In genomic region chrX:141642979-141643378, GRCh38 we compare ENCODE assay signal across 16 cellular contexts. TPM values are rescaled to one million over a fixed set of nuclear protein-coding genes. Genes with fewer than 3 reads are reported as not detected.
A peak's percentile ranks its signal among the peaks of the same experiment; 100 is the strongest.
DNase-seq lines count a peak whose midpoint lies in the region; ATAC-seq and TF ChIP-seq lines count a peak whose summit lies in the region.
"Had no signal": no experiment of that assay in that cellular context is flagged by ENCODE, and none has a peak within 500 bp of the region (broad histone marks: within the 10 kb centered on the region; RNA-seq: fewer than 3 reads in every experiment).

No MANE protein-coding gene starts in this region.

- H3K9me3 ChIP-seq in A673 (ENCODE audit: low read depth, low read length, poor library complexity, severe bottlenecking) (peaks cover 6% of the 10 kb centered on the region), SK-N-SH (no peaks in the 10 kb centered on the region), H9 (ENCODE audit: control insufficient read depth, low read depth, low read length) (peaks cover 12% of the 10 kb centered on the region)
- H3K9me3 ChIP-seq: gastrocnemius medialis had no signal

- TF ChIP-seq CTCF in A673 (conservative IDR thresholded peaks at IDR 0.05; ENCODE audit: low read depth, low read length) (no peak), SK-N-SH (IDR thresholded peaks at IDR 0.05) (no peak), H9 (conservative IDR thresholded peaks at IDR 0.05) (no peak)

- H3K4me3 ChIP-seq in A673 (ENCODE audit: low read depth, low read length, poor library complexity, severe bottlenecking) (no peak overlapping the region), SK-N-SH (ENCODE audit: low read depth in 2 of 2, low read length in 1 of 2) (no peak overlapping the region)
- H3K4me3 ChIP-seq: gastrocnemius medialis, K562 had no signal

- no peaks in the 10 kb centered on the region; the same call in 1 of the 2 replicates for H3K27me3 Mint-ChIP-seq in H9 (ENCODE audit: low read depth)
- H3K27me3 Mint-ChIP-seq: dendritic cell treated with granulocyte-macrophage colony-stimulating factor and Interleukin-4, amounts not matched to agents 40 ng/mL and 50 ng/mL, for 4 days had no signal

- H3K4me1 Mint-ChIP-seq in H9, result peaks cover 6 to 12% of the 10 kb centered on the region in 2 experiments

- H3T11ph ChIP-seq in H9 (ENCODE audit: low read length), result no peak overlapping the region

- no peak overlapping the region for H4K91ac ChIP-seq in H9 (ENCODE audit: insufficient read length, low read depth, low read length)

- H3K36me3 Mint-ChIP-seq in H9 (ENCODE audit: insufficient read depth in 1 of 3, low read depth in 3 of 3), result peaks cover 0 to under 1% (median 0%) of the 10 kb centered on the region in 3 experiments; a peak in 1 of 7 replicates

- CTCF ChIA-PET in A673 (lab: Charles Lee) (no interaction called here), SK-N-SH (lab: Yijun Ruan, JAX) (no interaction called here)

- H3K27ac Mint-ChIP-seq in H9, result no peak overlapping the region
- H3K27ac Mint-ChIP-seq: dendritic cell treated with granulocyte-macrophage colony-stimulating factor and Interleukin-4, amounts not matched to agents 40 ng/mL and 50 ng/mL, for 4 days had no signal

- H2BK15ac ChIP-seq in H9 (ENCODE audit: low read depth, low read length), result no peak overlapping the region

- no peak overlapping the region for H2BK120ac ChIP-seq in H9 (ENCODE audit: low read depth, low read length, poor library complexity, severe bottlenecking)

- H4K20me1 ChIP-seq in SK-N-SH (ENCODE audit: insufficient read depth) (no peaks in the 10 kb centered on the region), H9 (ENCODE audit: control insufficient read depth, insufficient read depth, insufficient read length) (no peaks in the 10 kb centered on the region)

- no TSS peak for BruUV-seq in A673 (replicated peaks; lab: Mats Ljungman, UMichigan)

- peaks cover 62 to 63% of the 10 kb centered on the region in 2 experiments for H3K9me3 Mint-ChIP-seq in H9

- no peak overlapping the region for H3K4me2 ChIP-seq in SK-N-SH
- H3K4me2 ChIP-seq in H9 (ENCODE audit: insufficient read depth, insufficient read length, low read length), result no peak overlapping the region

- no peak overlapping the region for H3K18ac ChIP-seq in H9 (ENCODE audit: insufficient read length, low read depth, low read length)

- no peak for TF ChIP-seq RAD21 in SK-N-SH (IDR thresholded peaks at IDR 0.05; ENCODE audit: low read length)

- no peak overlapping the region for H2BK12ac ChIP-seq in H9 (ENCODE audit: insufficient read length, low read depth, low read length)

- no peak overlapping the region for H3K4me3 Mint-ChIP-seq in H9
- H3K4me3 Mint-ChIP-seq: dendritic cell treated with granulocyte-macrophage colony-stimulating factor and Interleukin-4, amounts not matched to agents 40 ng/mL and 50 ng/mL, for 4 days had no signal

- no peak overlapping the region for H3K23ac ChIP-seq in H9 (ENCODE audit: insufficient read length, low read depth, low read length)

- no peak overlapping the region for H2BK5ac ChIP-seq in H9 (ENCODE audit: insufficient read length, low read length)

- H3K4me1 ChIP-seq in A673 (ENCODE audit: insufficient read depth, low read length, poor library complexity, severe bottlenecking) (no peaks in the 10 kb centered on the region), SK-N-SH (ENCODE audit: control insufficient read depth in 1 of 2, insufficient read depth in 2 of 2, low read depth in 1 of 2, low read length in 1 of 2) (no peaks in the 10 kb centered on the region), H9 (ENCODE audit: insufficient read depth, low read length) (no peaks in the 10 kb centered on the region)
- H3K4me1 ChIP-seq: gastrocnemius medialis had no signal

- no peaks in the 10 kb centered on the region for H3F3A ChIP-seq in SK-N-SH (replicated peaks; ENCODE audit: insufficient read depth)

- POLR2A ChIA-PET in A673 (lab: Charles Lee; ENCODE audit: low non-redundant PET) (no interaction called here), SK-N-SH (lab: Yijun Ruan, JAX) (no interaction called here)

- H3K9ac ChIP-seq in SK-N-SH, result no peak overlapping the region
- no peak overlapping the region for H3K9ac ChIP-seq in H9 (ENCODE audit: extremely low read depth, insufficient read length, low read length)

- H2AFZ ChIP-seq in SK-N-SH (ENCODE audit: low read depth) (peak overlapping the region; percentile 49; the same call in 1 of the 2 replicates), H9 (ENCODE audit: low read length) (no peak overlapping the region)

- H3K27ac ChIP-seq in A673 (ENCODE audit: low read depth, low read length, poor library complexity, severe bottlenecking) (no peak overlapping the region), SK-N-SH (ENCODE audit: low read depth in 2 of 2, low read length in 1 of 2) (no peak overlapping the region), H9 (ENCODE audit: insufficient read length, low read depth, low read length) (no peak overlapping the region)
- H3K27ac ChIP-seq: gastrocnemius medialis had no signal

- ATAC-seq in GM19397 (IDR thresholded peaks at IDR 0.05; ENCODE audit: unreplicated experiment), result no peak
- ATAC-seq: gastrocnemius medialis, K562 had no signal

- H3K9me2 ChIP-seq in SK-N-SH, result no peaks in the 10 kb centered on the region

- no peaks in the 10 kb centered on the region for H3K23me2 ChIP-seq in H9 (ENCODE audit: insufficient read length, low read depth, low read length, poor library complexity, severe bottlenecking)

- H3K14ac ChIP-seq in H9 (ENCODE audit: insufficient read depth, low read length), result no peak overlapping the region

- TF ChIP-seq EP300 in SK-N-SH (IDR thresholded peaks at IDR 0.05; ENCODE audit: borderline replicate concordance in 1 of 2, low read depth in 1 of 2, low read length in 1 of 2), result no peak

- intact Hi-C loops in A673 (cut with micrococcal nuclease; ENCODE audit: unreplicated experiment), result no loop called here

- no peak overlapping the region for H3K4ac ChIP-seq in H9 (ENCODE audit: low read depth, low read length)

- H4K8ac ChIP-seq in H9 (replicated peaks; ENCODE audit: insufficient read length, low read depth, low read length), result no peak overlapping the region

- H3K27me3 ChIP-seq in A673 (replicated peaks; ENCODE audit: insufficient read depth, low read depth, low read length, poor library complexity) (no peaks in the 10 kb centered on the region), SK-N-SH (ENCODE audit: insufficient read depth) (no peaks in the 10 kb centered on the region), H9 (ENCODE audit: insufficient read depth, low read length) (no peaks in the 10 kb centered on the region)
- H3K27me3 ChIP-seq: gastrocnemius medialis had no signal

- H3K36me3 ChIP-seq in A673 (ENCODE audit: insufficient read depth, low read length, poor library complexity, severe bottlenecking) (no peaks in the 10 kb centered on the region), SK-N-SH (replicated peaks in 1 of 2; ENCODE audit: control insufficient read depth in 1 of 2, insufficient read depth in 2 of 2, low read length in 1 of 2) (no peaks in the 10 kb centered on the region)
- H3K36me3 ChIP-seq: gastrocnemius medialis had no signal

- H2AK5ac ChIP-seq in H9 (ENCODE audit: insufficient read length, low read length), result no peak overlapping the region

- DNase-seq in A673 (ENCODE audit: low spot score), result peak; percentile 2
- DNase-seq in HCEC 1CT, result peak; percentile 23
- DNase-seq in SK-N-SH, result no peak
- peak; percentile 9 for DNase-seq in glomerular visceral epithelial cell (ENCODE audit: extremely low spot score)
- no peak for DNase-seq in MV-4-11 (lab: John Stamatoyannopoulos, UW)
- no peak for DNase-seq in T1000 (lab: John Stamatoyannopoulos, UW)
- DNase-seq in H9, result no peak
- DNase-seq: activated CD8-positive, alpha-beta memory T cell treated with anti-CD3 and anti-CD28 coated beads, Interleukin-2, amount 50 U/mL, for 48 hours; gastrocnemius medialis; kidney; NCI-H187 treated with DMSO at 0.1 percent for 48 hours; trophoblast cell had no signal

- WGBS in SK-N-SH (ENCODE audit: low lambda C conversion rate), result 3% methylated on average over 3 of the region's 3 CpGs
- WGBS in H9 (ENCODE audit: extremely low coverage, insufficient read length, low lambda C conversion rate), result no CpG with 5 or more reads among the region's 3 CpGs

- no peak overlapping the region for H3K56ac ChIP-seq in H9 (ENCODE audit: insufficient read length, low read depth, low read length)

- no peaks in the 10 kb centered on the region for H3K79me2 ChIP-seq in SK-N-SH (ENCODE audit: insufficient read depth)
- H3K79me2 ChIP-seq in H9 (ENCODE audit: insufficient read depth, low read length), result no peaks in the 10 kb centered on the region

- no peak overlapping the region for H4K5ac ChIP-seq in H9 (ENCODE audit: insufficient read length, low read depth, low read length)

- no peak overlapping the region for H2BK20ac ChIP-seq in H9 (ENCODE audit: low read depth, low read length, poor library complexity, severe bottlenecking)

- no peaks in the 10 kb centered on the region for H3K79me1 ChIP-seq in H9 (ENCODE audit: insufficient read depth, low read depth, low read length, poor library complexity, severe bottlenecking)

TF ChIP-seq in SK-N-SH, 30 proteins besides CTCF, POLR2A, EP300 and RAD21:
- 0 out of 2 replicates have a peak, but pooled peaks have one; percentile 40 for TF ChIP-seq ELF1 (IDR thresholded peaks at IDR 0.05)
- no peak for TF ChIP-seq POLR2AphosphoS5 (IDR thresholded peaks at IDR 0.05; ENCODE audit: low read depth, low read length)

RNA-seq across cellular contexts. Expression of gene SPANXA2, which starts 53.5 kb away (rescaled TPM):
- not detected in 2 replicates for total RNA-seq in A673 (2021)
- 26.4 TPM in 1 of 2 replicates, not detected in the other for polyA plus RNA-seq in SK-N-SH (2012; rRNA removed)
- 14.0 and 34.8 TPM in 2 replicates for polyA plus RNA-seq in SK-N-SH (2012; cell fraction: cytosol; rRNA removed)
- polyA plus RNA-seq in SK-N-SH (2012; cell fraction: nucleus; rRNA removed), result 9.3 and 19.0 TPM in 2 replicates
- total RNA-seq in H9 (2021), result not detected in 2 replicates
- total RNA-seq: gastrocnemius medialis, K562, kidney, mucosa of gallbladder had no signal

RNA-seq across cellular contexts. Expression of gene SPANXD, which starts 55.6 kb away (rescaled TPM):
- not detected in 2 replicates for total RNA-seq in A673 (2021)
- 13.1 and 20.0 TPM in 2 replicates for polyA plus RNA-seq in SK-N-SH (2012; rRNA removed)
- polyA plus RNA-seq in SK-N-SH (2012; cell fraction: cytosol; rRNA removed), result 20.7 and 26.0 TPM in 2 replicates
- 8.4 and 9.1 TPM in 2 replicates for polyA plus RNA-seq in SK-N-SH (2012; cell fraction: nucleus; rRNA removed)
- total RNA-seq in H9 (2021), result not detected in 2 replicates
- total RNA-seq: gastrocnemius medialis, K562, kidney, mucosa of gallbladder had no signal

RNA-seq across cellular contexts. Expression of gene SPANXA1, which starts 58.4 kb away (rescaled TPM):
- total RNA-seq in A673 (2021), result not detected in 2 replicates
- polyA plus RNA-seq in SK-N-SH (2012; rRNA removed), result 1.8 and 25.5 TPM in 2 replicates
- polyA plus RNA-seq in SK-N-SH (2012; cell fraction: cytosol; rRNA removed), result 3.7 and 14.0 TPM in 2 replicates
- 3.1 TPM in 1 of 2 replicates, not detected in the other for polyA plus RNA-seq in SK-N-SH (2012; cell fraction: nucleus; rRNA removed)
- total RNA-seq in H9 (2021), result not detected in 2 replicates
- total RNA-seq: gastrocnemius medialis, K562, kidney, mucosa of gallbladder had no signal

Comparison
In these comparisons a context has a peak if more than half of its experiments do, and no peak if none do; other contexts are left out.
1. DNase-seq: peak in A673 (single experiment), HCEC 1CT (single experiment) and glomerular visceral epithelial cell (single experiment); none in SK-N-SH (single experiment), MV-4-11 (single experiment), T1000 (single experiment) and H9 (single experiment).